14 cellular contexts compared by ENCODE assay signal in genomic region chr1:97136971-97137370, GRCh38.
DNase-seq lines count a peak whose midpoint lies in the region; FAIRE-seq and TF ChIP-seq lines count a peak whose summit lies in the region.
"Had no signal": no experiment of that assay in that cellular context is flagged by ENCODE, and none has a peak within 500 bp of the region (broad histone marks: within the 10 kb centered on the region; RNA-seq: fewer than 3 reads in every experiment).

No MANE protein-coding gene starts in this region.

- H3K27ac ChIP-seq in dorsolateral prefrontal cortex (peak overlapping the region in 51 of 59 donors; percentile 1 to 86 (median 60)), layer of hippocampus (ENCODE audit: low read depth, low read length) (peak overlapping the region; percentile 38)
- H3K27ac ChIP-seq: BLaER1 treated with 17β-estradiol and CSF1 and Interleukin-3, amounts not matched to agents 10 nM and 100 nM had no signal

- H3K9me3 ChIP-seq in HAP-1: no peaks in the 10 kb centered on the region
- H3K9me3 ChIP-seq: BLaER1 treated with 17β-estradiol and CSF1 and Interleukin-3, amounts not matched to agents 10 nM and 100 nM had no signal

- intact Hi-C loops in dorsolateral prefrontal cortex (cut with DNase I): loop anchor here in 1 of 2 donors (10.0 kb wide), 1 partner anchor 368 kb away; no protein-coding TSS in a partner anchor

- H3K4me3 ChIP-seq in dorsolateral prefrontal cortex: no peak overlapping the region
- H3K4me3 ChIP-seq in HAP-1: no peak overlapping the region
- H3K4me3 ChIP-seq: BLaER1 treated with 17β-estradiol and CSF1 and Interleukin-3, amounts not matched to agents 10 nM and 100 nM had no signal

- H3K9me3 Mint-ChIP-seq in activated T-cell treated with anti-CD3 and anti-CD28 coated beads, Interleukin-2, amount 50 U/mL, for 24 hours: no peaks in the 10 kb centered on the region
- H3K9me3 Mint-ChIP-seq: CD4-positive, CD25-positive, alpha-beta regulatory T cell had no signal

- in situ Hi-C loops in HAP-1 (cut with MboI; ENCODE audit: low sequenced_read_pairs): no loop called here

- TF ChIP-seq CTCF in dorsolateral prefrontal cortex (IDR thresholded peaks at IDR 0.05 in 54 of 56, conservative IDR thresholded peaks at IDR 0.05 in 2 of 56; ENCODE audit: low read depth in 1 of 56, partially characterized antibody in 56 of 56): no peak

- H3K36me3 Mint-ChIP-seq in activated T-cell treated with anti-CD3 and anti-CD28 coated beads, Interleukin-2, amount 50 U/mL, for 24 hours (ENCODE audit: low read depth): no peaks in the 10 kb centered on the region

- no peak for FAIRE-seq in GM12892 (lab: Jason Lieb, UNC)
- FAIRE-seq: GM18507 had no signal

- no peaks in the 10 kb centered on the region for H3K27me3 ChIP-seq in dorsolateral prefrontal cortex
- H3K27me3 ChIP-seq in layer of hippocampus (ENCODE audit: control insufficient read depth, insufficient read depth, low read length): no peaks in the 10 kb centered on the region
- peaks cover 27% of the 10 kb centered on the region for H3K27me3 ChIP-seq in HAP-1 (ENCODE audit: low read depth)
- H3K27me3 ChIP-seq: BLaER1 treated with 17β-estradiol and CSF1 and Interleukin-3, amounts not matched to agents 10 nM and 100 nM had no signal

- DNase-seq in Ammon's horn (ENCODE audit: low spot score) (peak; percentile 46), dorsolateral prefrontal cortex (peak in 5 of 10 donors; percentile 11 to 57 (median 31)), superior temporal gyrus (ENCODE audit: extremely low spot score) (peak; percentile 54), GM12892 (ENCODE audit: insufficient read length) (no peak), HAP-1 (ENCODE audit: low spot score in 2 of 2) (no peak)
- DNase-seq in activated T-cell treated with anti-CD3 and anti-CD28 coated beads, Interleukin-2, amount 50 U/mL, for 24 hours: no peak
- DNase-seq: 8988T; AML-193; Calu3; CD4-positive, CD25-positive, alpha-beta regulatory T cell; DMS 273 treated with DMSO at 0.1 percent for 48 hours had no signal

- H3K4me3 Mint-ChIP-seq in activated T-cell treated with anti-CD3 and anti-CD28 coated beads, Interleukin-2, amount 50 U/mL, for 24 hours: no peak overlapping the region
- H3K4me3 Mint-ChIP-seq: CD4-positive, CD25-positive, alpha-beta regulatory T cell had no signal

- H3K36me3 ChIP-seq in HAP-1 (replicated peaks): no peaks in the 10 kb centered on the region

- no peaks in the 10 kb centered on the region for H3K4me1 ChIP-seq in HAP-1

- H3K4me1 Mint-ChIP-seq in activated T-cell treated with anti-CD3 and anti-CD28 coated beads, Interleukin-2, amount 50 U/mL, for 24 hours (ENCODE audit: low read depth): peaks cover 3% of the 10 kb centered on the region

- TF ChIP-seq POLR2A in GM12892 (IDR thresholded peaks at IDR 0.05; ENCODE audit: low read depth, low read length): no peak

- H3K27me3 Mint-ChIP-seq in activated T-cell treated with anti-CD3 and anti-CD28 coated beads, Interleukin-2, amount 50 U/mL, for 24 hours: no peaks in the 10 kb centered on the region
- H3K27me3 Mint-ChIP-seq: CD4-positive, CD25-positive, alpha-beta regulatory T cell had no signal

- H3K27ac Mint-ChIP-seq in activated T-cell treated with anti-CD3 and anti-CD28 coated beads, Interleukin-2, amount 50 U/mL, for 24 hours: no peak overlapping the region
- H3K27ac Mint-ChIP-seq: CD4-positive, CD25-positive, alpha-beta regulatory T cell had no signal

Comparison
In these comparisons a context has a peak if more than half of its experiments do, and no peak if none do; other contexts are left out.
1. DNase-seq: peak in Ammon's horn (single experiment) and superior temporal gyrus (single experiment); none in activated T-cell treated with anti-CD3 and anti-CD28 coated beads, Interleukin-2, amount 50 U/mL, for 24 hours (single experiment), GM12892 (single experiment) and HAP-1 (0 of 2).